In genomic region chr10:73744690-73744994, GRCh38 we compare ENCODE assay signal across 8 cellular contexts. TPM values are rescaled to one million over a fixed set of nuclear protein-coding genes. Genes with fewer than 3 reads are reported as not detected.
A peak's percentile ranks its signal among the peaks of the same experiment; 100 is the strongest.
DNase-seq lines count a peak whose midpoint lies in the region; ATAC-seq and TF ChIP-seq lines count a peak whose summit lies in the region.

No MANE protein-coding gene starts in this region.

- no peaks in the 10 kb centered on the region for H3K27me3 ChIP-seq in CD4-positive, alpha-beta T cell (ENCODE audit: control insufficient read depth, insufficient read depth, low read length)
- no peaks in the 10 kb centered on the region for H3K27me3 ChIP-seq in breast epithelium
- H3K27me3 ChIP-seq in layer of hippocampus (ENCODE audit: control insufficient read depth, insufficient read depth, low read length): no peaks in the 10 kb centered on the region

- intact Hi-C loops in CD4-positive, alpha-beta T cell (cut with DNase I, micrococcal nuclease): loop anchor here (1.0 to 10.0 kb wide), 9 partner anchors 14 to 1370 kb away; partner anchors contain the start of genes CHCHD1 (in 1 of the 2), MRPS16 (in 1 of the 2), NDST2 (in 1 of the 2) and PPP3CB (in 1 of the 2)
- intact Hi-C loops in breast epithelium (cut with DNase I; ENCODE audit: low total_unique reads): no loop called here

- H3K9me3 Mint-ChIP-seq in CD4-positive, alpha-beta T cell: no peaks in the 10 kb centered on the region

- peak overlapping the region; percentile 99 for H3K4me3 Mint-ChIP-seq in CD4-positive, alpha-beta T cell

- no peak for TF ChIP-seq POLR2A in breast epithelium (IDR thresholded peaks at IDR 0.05)

- CTCF ChIA-PET in CD4-positive, alpha-beta T cell (lab: Charles Lee): interaction anchor here (0.6 to 2.5 kb wide), 5 partner anchors 24 to 135 kb away, joined by 3 to 9 read pairs (median 3); a partner anchor contains a TSS

- TF ChIP-seq CTCF in CD4-positive, alpha-beta T cell (IDR thresholded peaks at IDR 0.05): no peak
- no peak for TF ChIP-seq CTCF in breast epithelium (IDR thresholded peaks at IDR 0.05)

- peaks cover 6 to 18% of the 10 kb centered on the region in 2 donors for H3K4me1 ChIP-seq in breast epithelium

- peak overlapping the region; percentile 90 for H3K27ac ChIP-seq in CD4-positive, alpha-beta T cell (ENCODE audit: low read depth, low read length)
- H3K27ac ChIP-seq in breast epithelium: peak overlapping the region; percentile 93 to 94
- peak overlapping the region; percentile 97 for H3K27ac ChIP-seq in layer of hippocampus (ENCODE audit: low read depth, low read length)

- H3K4me3 ChIP-seq in breast epithelium: peak overlapping the region; percentile 71 to 97 (median 77)

- peaks cover 45% of the 10 kb centered on the region for H3K4me1 Mint-ChIP-seq in CD4-positive, alpha-beta T cell (ENCODE audit: low read depth)

- POLR2A ChIA-PET in CD4-positive, alpha-beta T cell (lab: Charles Lee): interaction anchor here (1.0 to 4.8 kb wide), 6 partner anchors 14 to 249 kb away, joined by 3 to 84 read pairs (median 9); partner anchors contain the start of genes CHCHD1 and PPP3CB

- peak; percentile 43 for ATAC-seq in CD4-positive, alpha-beta T cell (ENCODE audit: poor library complexity)
- ATAC-seq in GM19438 (IDR thresholded peaks at IDR 0.05; ENCODE audit: low read depth, unreplicated experiment) (peak; percentile 27), HG03520 (IDR thresholded peaks at IDR 0.05; ENCODE audit: unreplicated experiment) (peak; percentile 32)

- H3K27me3 Mint-ChIP-seq in CD4-positive, alpha-beta T cell: no peaks in the 10 kb centered on the region

- no peaks in the 10 kb centered on the region for H3K36me3 ChIP-seq in breast epithelium

- DNase-seq in CD4-positive, alpha-beta T cell: peak in 6 of 10 experiments; percentile 18 to 42 (median 30)
- DNase-seq in T-helper 2 cell: peak in 3 of 5 experiments; percentile 48 to 79 (median 52)
- DNase-seq in breast epithelium (ENCODE audit: low spot score in 2 of 2): no peak
- peak; percentile 28 to 57 (median 42) for DNase-seq in stimulated activated CD4-positive, alpha-beta T cell treated with anti-CD3 and anti-CD28 coated beads, TNF-alpha, amount 100 ng/mL, for 24 hours (ENCODE audit: low read depth in 3 of 3)
- no peak for DNase-seq in KG1 (lab: John Stamatoyannopoulos, UW)

- H3K27ac Mint-ChIP-seq in CD4-positive, alpha-beta T cell: peak overlapping the region; percentile 99

- no peaks in the 10 kb centered on the region for H3K9me3 ChIP-seq in CD4-positive, alpha-beta T cell (ENCODE audit: control insufficient read depth, low read length)
- no peaks in the 10 kb centered on the region for H3K9me3 ChIP-seq in breast epithelium

- peaks cover 58% of the 10 kb centered on the region for H3K36me3 Mint-ChIP-seq in CD4-positive, alpha-beta T cell (ENCODE audit: low read depth)

RNA-seq across cellular contexts. Expression of gene SEC24C, which starts 0.5 kb away (rescaled TPM):
- 10 to 100 TPM; 52.0 to 54.2 TPM for total RNA-seq in CD4-positive, alpha-beta T cell
- total RNA-seq in breast epithelium: 10 to 100 TPM; 33.9 to 57.7 (median 50.1) TPM

RNA-seq across cellular contexts. Expression of gene CHCHD1, which starts 37.2 kb away (rescaled TPM):
- total RNA-seq in CD4-positive, alpha-beta T cell: 1 to 10 TPM; 6.3 to 6.8 TPM
- total RNA-seq in breast epithelium: 10 to 100 TPM; 25.1 to 37.0 (median 29.9) TPM

RNA-seq across cellular contexts. Expression of gene ZSWIM8, which starts 40.8 kb away (rescaled TPM):
- total RNA-seq in CD4-positive, alpha-beta T cell: 10 to 100 TPM; 66.4 to 70.7 TPM
- total RNA-seq in breast epithelium: 10 to 100 TPM; 79.2 to 87.8 (median 84.2) TPM

RNA-seq across cellular contexts. Expression of gene AGAP5, which starts 46.7 kb away (rescaled TPM):
- total RNA-seq in CD4-positive, alpha-beta T cell: 1 to 10 TPM; 4.9 to 5.1 TPM
- total RNA-seq in breast epithelium: 10 to 100 TPM in 1 of 3 donors, 1 to 10 TPM in 2; 5.4 to 11.7 (median 7.9) TPM

Comparison
In these comparisons a context has a peak if more than half of its experiments do, and no peak if none do; other contexts are left out.
1. DNase-seq: peak in CD4-positive, alpha-beta T cell (6 of 10), T-helper 2 cell (3 of 5) and stimulated activated CD4-positive, alpha-beta T cell treated with anti-CD3 and anti-CD28 coated beads, TNF-alpha, amount 100 ng/mL, for 24 hours (3 of 3); none in breast epithelium (0 of 2) and KG1 (single experiment).
2. Peak in every context shown above with its lines, with median percentiles within 50 percentile points of each other: ATAC-seq and H3K27ac ChIP-seq.